24 cellular contexts compared by ENCODE assay signal in genomic region chr5:103827976-103828375, GRCh38.
"Had no signal": no experiment of that assay in that cellular context is flagged by ENCODE, and none has a peak within 500 bp of the region (broad histone marks: within the 10 kb centered on the region; RNA-seq: fewer than 3 reads in every experiment).

No MANE protein-coding gene starts in this region.

- H3K27ac ChIP-seq: neural progenitor cell, ovary, parathyroid adenoma, psoas muscle, right lobe of liver, sigmoid colon, stomach, thoracic aorta, thyroid gland, tibial nerve, upper lobe of right lung, uterus had no signal

- H2AFZ ChIP-seq: neural progenitor cell, parathyroid adenoma had no signal

- H3K36me3 ChIP-seq: neural progenitor cell, ovary, right lobe of liver, sigmoid colon, stomach, thoracic aorta, thyroid gland, tibial nerve, upper lobe of right lung, uterus had no signal

- H3K4me3 ChIP-seq: neural progenitor cell, ovary, psoas muscle, right lobe of liver, sigmoid colon, stomach, thoracic aorta, thyroid gland, tibial nerve, upper lobe of right lung, uterus had no signal

- H3K79me2 ChIP-seq: parathyroid adenoma had no signal

- DNase-seq: natural killer cell; occipital lobe; ovary; psoas muscle; right cardiac atrium; right lobe of liver; sigmoid colon; small intestine; stimulated activated CD4-positive, alpha-beta T cell treated with anti-CD3 and anti-CD28 coated beads, Interleukin-15, amount 100 ng/mL, for 24 hours; stimulated activated CD4-positive, alpha-beta T cell treated with anti-CD3 and anti-CD28 coated beads, Interleukin-2, amount 100 ng/mL, for 24 hours; stimulated activated CD4-positive, alpha-beta T cell treated with anti-CD3 and anti-CD28 coated beads, Interleukin-2, amount 100 ng/mL, for 48 hours; stimulated activated CD4-positive, alpha-beta T cell treated with anti-CD3 and anti-CD28 coated beads, Interleukin-4, amount 100 ng/mL, for 24 hours; stimulated activated naive B cell treated with anti-CD40 and anti-IgM and Interleukin-4, amounts not matched to agents 10 μg/mL and 1 μg/mL and 100 μg/mL, for 72 hours; stimulated activated naive CD4-positive, alpha-beta T cell treated with Interleukin-2 at 50 U/mL for 16 hours; stomach; thyroid gland; trophoblast cell; upper lobe of right lung; uterus had no signal

- H3K4me2 ChIP-seq: neural progenitor cell had no signal

- H3K9ac ChIP-seq: neural progenitor cell, parathyroid adenoma had no signal

- H3K4me1 ChIP-seq: neural progenitor cell, parathyroid adenoma, psoas muscle, right lobe of liver, sigmoid colon, stomach, thyroid gland, tibial nerve, upper lobe of right lung, uterus had no signal

- H3K9me3 ChIP-seq: ovary, psoas muscle, right lobe of liver, sigmoid colon, stomach, thoracic aorta, thyroid gland, tibial nerve, upper lobe of right lung, uterus had no signal

- ATAC-seq: natural killer cell; psoas muscle; right cardiac atrium; right lobe of liver; stimulated activated effector memory CD8-positive, alpha-beta T cell treated with anti-CD3 and anti-CD28 coated beads, Interleukin-12 subunit alpha, Interleukin-12 subunit beta, amount 100 ng/mL, for 72 hours; stimulated activated naive B cell treated with anti-CD40 and anti-IgM and Interleukin-4, amounts not matched to agents 10 μg/mL and 1 μg/mL and 100 μg/mL, for 72 hours; upper lobe of right lung had no signal

- H3K27me3 ChIP-seq: neural progenitor cell, ovary, right lobe of liver, sigmoid colon, stomach, thyroid gland, tibial nerve, upper lobe of right lung, uterus had no signal
